23 cellular contexts compared by ENCODE assay signal in the genomic region with DNA sequence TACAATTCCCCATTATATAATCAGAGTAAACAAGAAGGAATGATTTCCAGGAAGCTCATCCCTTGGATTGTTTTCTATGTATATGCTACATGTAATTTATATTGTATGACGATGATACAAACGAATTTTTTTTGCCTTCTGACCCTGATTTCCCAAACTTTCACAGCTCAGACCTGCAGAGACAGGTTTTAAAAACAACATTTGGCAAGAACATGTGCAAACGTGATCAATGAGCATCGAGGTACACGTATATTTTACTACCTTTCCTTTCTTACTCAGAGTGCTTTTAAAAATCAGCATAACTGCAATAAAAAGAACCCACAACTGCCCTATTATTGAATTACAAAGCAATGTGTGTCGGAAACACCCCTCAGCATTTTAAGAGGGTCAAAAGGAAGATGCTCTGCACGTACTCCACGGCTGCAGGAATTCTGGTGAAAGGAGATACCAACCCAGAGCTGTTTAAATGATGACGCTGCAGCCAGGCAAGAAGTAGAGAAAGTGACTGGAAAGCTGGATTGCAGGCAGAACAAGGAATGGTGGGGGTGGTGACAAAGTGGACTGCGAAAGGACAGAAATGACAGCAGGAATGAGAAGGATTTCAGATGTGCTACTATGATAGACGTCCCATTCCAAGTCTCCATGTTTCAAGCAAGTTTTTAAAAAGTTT.
DNase-seq lines count a peak whose midpoint lies in the region; ATAC-seq and TF ChIP-seq lines count a peak whose summit lies in the region.
"Had no signal": no experiment of that assay in that cellular context is flagged by ENCODE, and none has a peak within 500 bp of the region (broad histone marks: within the 10 kb centered on the region; RNA-seq: fewer than 3 reads in every experiment).

No MANE protein-coding gene starts in this region.

- no peak overlapping the region for H2BK20ac ChIP-seq in IMR-90 (ENCODE audit: low read depth, low read length)

- H3K4me3 ChIP-seq in IMR-90 (ENCODE audit: insufficient read depth, low read depth, low read length) (no peak overlapping the region), epithelial cell of esophagus (ENCODE audit: low read length) (no peak overlapping the region), trophoblast cell (ENCODE audit: low read depth, low read length) (no peak overlapping the region)
- H3K4me3 ChIP-seq: K562, prostate gland, SJCRH30, tibial nerve had no signal

- WGBS in IMR-90 (ENCODE audit: extremely low coverage in 2 of 2, insufficient read length in 1 of 2), 2 experiments: 14% methylated on average over 3 of the region's 11 CpGs; no CpG with 5 or more reads in 1 of the 2 experiments
- WGBS in trophoblast cell (ENCODE audit: extremely low coverage, insufficient coverage, insufficient read length): no CpG with 5 or more reads among the region's 11 CpGs

- intact Hi-C loops in IMR-90 (cut with micrococcal nuclease): loop anchor here (1.0 kb wide), 1 partner anchor 8 kb away; no protein-coding TSS in a partner anchor

- TF ChIP-seq CTCF in IMR-90 (conservative IDR thresholded peaks at IDR 0.05; ENCODE audit: low read depth, low read length) (no peak), epithelial cell of esophagus (IDR thresholded peaks at IDR 0.05; ENCODE audit: insufficient read depth, low read depth, low read length, missing control alignments) (no peak)

- no peak overlapping the region for H4K12ac ChIP-seq in trophoblast cell (ENCODE audit: low read depth, low read length)

- no peaks in the 10 kb centered on the region for H3K27me3 ChIP-seq in IMR-90 (ENCODE audit: control insufficient read depth, insufficient read depth, low read length)
- H3K27me3 ChIP-seq in trophoblast cell (ENCODE audit: insufficient read depth, low read length): no peaks in the 10 kb centered on the region
- H3K27me3 ChIP-seq: SJCRH30, tibial nerve had no signal

- H3K4me2 ChIP-seq in IMR-90 (ENCODE audit: low read depth, low read length): peak overlapping the region; percentile 32
- no peak overlapping the region for H3K4me2 ChIP-seq in trophoblast cell (ENCODE audit: low read length)

- H3K4ac ChIP-seq in IMR-90 (ENCODE audit: low read depth, low read length) (no peak overlapping the region), trophoblast cell (ENCODE audit: low read depth, low read length) (no peak overlapping the region)

- peak; percentile 90 for ATAC-seq in IMR-90 (ENCODE audit: low read depth)
- ATAC-seq in GM21825 (IDR thresholded peaks at IDR 0.05; ENCODE audit: unreplicated experiment): no peak
- ATAC-seq: activated naive CD8-positive, alpha-beta T cell treated with anti-CD3 and anti-CD28 coated beads, Interleukin-2, amount 50 U/mL, for 24 hours; K562; PC-3; stimulated activated naive CD8-positive, alpha-beta T cell treated with anti-CD3 and anti-CD28 coated beads, Interleukin-15, amount 100 ng/mL, for 72 hours; T-helper 17 cell had no signal

- POLR2A ChIA-PET in IMR-90 (lab: Charles Lee; ENCODE audit: unreplicated experiment): no interaction called here

- CTCF ChIA-PET in IMR-90 (lab: Yijun Ruan, JAX): interaction anchor here (0.5 to 0.8 kb wide), 2 partner anchors 12 to 15 kb away, joined by 3 to 4 read pairs; no protein-coding TSS in a partner anchor

- no peak overlapping the region for H2AK9ac ChIP-seq in IMR-90 (replicated peaks; ENCODE audit: low read depth, low read length, poor library complexity)

- H3K27ac ChIP-seq in IMR-90 (ENCODE audit: insufficient read depth, low read length) (no peak overlapping the region; the same call in 1 of the 2 replicates), trophoblast cell (ENCODE audit: low read depth, low read length) (peak overlapping the region; percentile 87)
- H3K27ac ChIP-seq: prostate gland, SJCRH30, tibial nerve had no signal

- no peak for TF ChIP-seq POLR2A in IMR-90 (IDR thresholded peaks at IDR 0.05; ENCODE audit: low read depth, low read length)

- no peak overlapping the region; the same call in 1 of the 2 replicates for H3K9ac ChIP-seq in IMR-90 (ENCODE audit: low read depth, low read length)
- no peak overlapping the region for H3K9ac ChIP-seq in trophoblast cell (ENCODE audit: low read length)

- no peak overlapping the region; the same call in 2 of the 3 replicates for H2BK15ac ChIP-seq in IMR-90 (ENCODE audit: low read depth, low read length)

- H4K20me1 ChIP-seq in IMR-90 (ENCODE audit: insufficient read depth, low read length): no peaks in the 10 kb centered on the region

- H3K4me1 ChIP-seq in IMR-90 (ENCODE audit: control insufficient read depth, insufficient read depth, low read length): peaks cover 2% of the 10 kb centered on the region; the same call in 1 of the 2 replicates
- peaks cover 0 to 8% of the 10 kb centered on the region in 2 experiments for H3K4me1 ChIP-seq in trophoblast cell (ENCODE audit: control insufficient read depth in 1 of 2, insufficient read depth in 2 of 2, low read length in 2 of 2)
- H3K4me1 ChIP-seq: prostate gland, tibial nerve had no signal

- H3K79me1 ChIP-seq in IMR-90 (ENCODE audit: low read depth in 1 of 2, low read length in 2 of 2) (no peaks in the 10 kb centered on the region), trophoblast cell (ENCODE audit: low read length) (peaks cover 18% of the 10 kb centered on the region)

- H3K23ac ChIP-seq in IMR-90 (ENCODE audit: low read depth, low read length) (no peak overlapping the region), trophoblast cell (ENCODE audit: low read length) (no peak overlapping the region)

- no peak overlapping the region for H3K14ac ChIP-seq in IMR-90 (replicated peaks; ENCODE audit: low read depth, low read length)
- no peak overlapping the region for H3K14ac ChIP-seq in trophoblast cell (ENCODE audit: low read length)

- peak overlapping the region; percentile 57; the same call in 1 of the 2 replicates for H4K5ac ChIP-seq in IMR-90 (ENCODE audit: low read depth, low read length)

- peak overlapping the region; percentile 22 for H2BK12ac ChIP-seq in trophoblast cell (ENCODE audit: low read length)

- H3K18ac ChIP-seq in IMR-90 (ENCODE audit: low read depth, low read length): peak overlapping the region; percentile 78; the same call in 1 of the 2 replicates
- H3K18ac ChIP-seq in trophoblast cell (ENCODE audit: low read length): no peak overlapping the region

- peak overlapping the region; percentile 83 for H2BK5ac ChIP-seq in IMR-90 (ENCODE audit: low read depth, low read length, poor library complexity, severe bottlenecking)
- peak overlapping the region; percentile 21 for H2BK5ac ChIP-seq in trophoblast cell (ENCODE audit: low read depth, low read length, poor library complexity)

- H4K8ac ChIP-seq in IMR-90 (ENCODE audit: low read depth in 2 of 2, low read length in 2 of 2) (peak overlapping the region in 1 of 2 experiments; percentile 20; a peak in 1 of 4 replicates), trophoblast cell (ENCODE audit: low read depth, low read length) (no peak overlapping the region)

- H2BK120ac ChIP-seq in IMR-90 (ENCODE audit: low read depth, low read length) (peak overlapping the region; percentile 31; the same call in 1 of the 2 replicates), trophoblast cell (ENCODE audit: insufficient read depth, low read length, poor library complexity) (peak overlapping the region; percentile 60)

- H2AK5ac ChIP-seq in IMR-90 (ENCODE audit: low read depth, low read length) (no peak overlapping the region), trophoblast cell (ENCODE audit: low read length) (no peak overlapping the region)

- peak overlapping the region; percentile 70 for H2AFZ ChIP-seq in IMR-90 (replicated peaks; ENCODE audit: low read length, poor library complexity)
- no peak overlapping the region for H2AFZ ChIP-seq in trophoblast cell (ENCODE audit: insufficient read depth, low read length, poor library complexity)

- H3K36me3 ChIP-seq in IMR-90 (ENCODE audit: control insufficient read depth, insufficient read depth, low read length) (no peaks in the 10 kb centered on the region), trophoblast cell (ENCODE audit: control insufficient read depth in 1 of 2, insufficient read depth in 2 of 2, low read length in 2 of 2) (no peaks in the 10 kb centered on the region)
- H3K36me3 ChIP-seq: prostate gland, SJCRH30, tibial nerve had no signal

- no TSS peak for BruUV-seq in IMR-90 (replicated peaks; lab: Mats Ljungman, UMichigan)

- no peaks in the 10 kb centered on the region for H3K9me3 ChIP-seq in IMR-90 (ENCODE audit: control insufficient read depth, insufficient read depth, low read length)
- H3K9me3 ChIP-seq in trophoblast cell (ENCODE audit: insufficient read depth, low read depth, low read length): no peaks in the 10 kb centered on the region
- H3K9me3 ChIP-seq: prostate gland, SJCRH30, tibial nerve had no signal

- DNase-seq in EH (ENCODE audit: low read depth): peak; percentile 84
- peak; percentile 71 for DNase-seq in IMR-90
- DNase-seq in epithelial cell of esophagus (ENCODE audit: low read depth): peak; percentile 73
- DNase-seq in trophoblast cell: peak; percentile 74 to 76
- DNase-seq in amniotic stem cell (lab: John Stamatoyannopoulos, UW): no peak
- no peak for DNase-seq in putamen (ENCODE audit: low spot score)
- DNase-seq: activated effector memory CD4-positive, alpha-beta T cell treated with Interleukin-2 at 50 U/mL for 16 hours; activated naive CD8-positive, alpha-beta T cell treated with anti-CD3 and anti-CD28 coated beads, Interleukin-2, amount 50 U/mL, for 24 hours; COR-L47; hypothalamus; kidney glomerular epithelial cell; midbrain; NCI-H1694 treated with DMSO at 0.1 percent for 48 hours; NCI-H446; PC-3; SJCRH30; stimulated activated CD4-positive, alpha-beta T cell treated with anti-CD3 and anti-CD28 coated beads, Interleukin-4, amount 100 ng/mL, for 24 hours; stimulated activated naive CD8-positive, alpha-beta T cell treated with anti-CD3 and anti-CD28 coated beads, Interleukin-15, amount 100 ng/mL, for 72 hours; T-helper 17 cell had no signal

- H3K56ac ChIP-seq in IMR-90 (ENCODE audit: extremely low read depth, insufficient read depth, low read length): no peak overlapping the region

- H3K9me1 ChIP-seq in IMR-90 (ENCODE audit: insufficient read depth, low read length): no peaks in the 10 kb centered on the region

- in situ Hi-C loops in IMR-90 (cut with MboI; ENCODE audit: low sequenced_read_pairs): no loop called here

- TF ChIP-seq RAD21 in IMR-90 (IDR thresholded peaks at IDR 0.05; ENCODE audit: low read length): no peak

- H3K79me2 ChIP-seq in trophoblast cell (ENCODE audit: control insufficient read depth, insufficient read depth, low read length, poor library complexity): no peaks in the 10 kb centered on the region

- H4K91ac ChIP-seq in IMR-90 (ENCODE audit: insufficient read depth, low read depth, low read length): no peak overlapping the region; the same call in 1 of the 2 replicates
- H4K91ac ChIP-seq in trophoblast cell (ENCODE audit: low read depth, low read length): peak overlapping the region; percentile 37

- dilution Hi-C loops in IMR-90 (cut with HindIII; ENCODE audit: low sequenced_read_pairs, unreplicated experiment): no loop called here

TF ChIP-seq in IMR-90, 13 proteins besides CTCF, POLR2A, EP300 and RAD21 (continues in another document):
- TF ChIP-seq RFX5 (IDR thresholded peaks at IDR 0.05; ENCODE audit: low read depth, low read length): no peak
- TF ChIP-seq MAFK (IDR thresholded peaks at IDR 0.05; ENCODE audit: low read depth, low read length): peak; percentile 36; the same call in 1 of the 2 replicates
- TF ChIP-seq NFE2L2 (IDR thresholded peaks at IDR 0.05; ENCODE audit: low read depth, low read length): 0 out of 2 replicates have a peak, but pooled peaks have one; percentile 9

Comparison
In these comparisons a context has a peak if more than half of its experiments do, and no peak if none do; other contexts are left out.
1. DNase-seq: peak in EH (single experiment), IMR-90 (single experiment), epithelial cell of esophagus (single experiment) and trophoblast cell (2 of 2); none in amniotic stem cell (single experiment) and putamen (single experiment).